25 cellular contexts compared by ENCODE assay signal in genomic region chr4:46258436-46258835, GRCh38.
DNase-seq lines count a peak whose midpoint lies in the region; ATAC-seq and TF ChIP-seq lines count a peak whose summit lies in the region.
"Had no signal": no experiment of that assay in that cellular context is flagged by ENCODE, and none has a peak within 500 bp of the region (broad histone marks: within the 10 kb centered on the region; RNA-seq: fewer than 3 reads in every experiment).

No MANE protein-coding gene starts in this region.

- no peaks in the 10 kb centered on the region for H3K36me3 ChIP-seq in gastrocnemius medialis

- no peak for TF ChIP-seq POLR2A in gastrocnemius medialis (IDR thresholded peaks at IDR 0.05)

- no peak for ATAC-seq in gastrocnemius medialis
- ATAC-seq in GM19467 (IDR thresholded peaks at IDR 0.05; ENCODE audit: unreplicated experiment): no peak
- no peak for ATAC-seq in HG02588 (IDR thresholded peaks at IDR 0.05; ENCODE audit: unreplicated experiment)
- ATAC-seq: A549; CD8-positive, alpha-beta T cell; T-cell had no signal

- DNase-seq in G401 (ENCODE audit: low spot score) (peak; percentile 4), NCI-H446 (lab: John Stamatoyannopoulos, UW) (peak; percentile 31 to 78), gastrocnemius medialis (no peak)
- DNase-seq: Caco-2; CD8-positive, alpha-beta T cell; DMS79 treated with DMSO at 0.1 percent for 48 hours; H7; HFFc6; KBM-7; MV-4-11; NCI-H1694; NCI-H2029 treated with DMSO at 0.1 percent for 48 hours; NCI-H226; NCI-H526; NCI-H82; Right ventricle myocardium superior; RPMI8226; T-cell had no signal

- TF ChIP-seq CTCF in nephron (IDR thresholded peaks at IDR 0.05; ENCODE audit: unreplicated experiment in 3 of 3) (no peak), gastrocnemius medialis (IDR thresholded peaks at IDR 0.05 in 4 of 5, conservative IDR thresholded peaks at IDR 0.05 in 1 of 5) (no peak)

- H3K4me1 Mint-ChIP-seq in nephron: peaks cover 13% of the 10 kb centered on the region
- H3K4me1 Mint-ChIP-seq: B cell, T-cell had no signal

- peak overlapping the region in 2 of 3 experiments; percentile 28 to 45 for H3K27ac Mint-ChIP-seq in nephron
- H3K27ac Mint-ChIP-seq: B cell; CD8-positive, alpha-beta T cell; HFFc6; T-cell had no signal

- H3K4me3 ChIP-seq in gastrocnemius medialis: no peak overlapping the region
- H3K4me3 ChIP-seq: A549 had no signal

- intact Hi-C loops in gastrocnemius medialis (cut with DNase I; ENCODE audit: low total_unique reads): no loop called here

- H3K9me3 ChIP-seq in gastrocnemius medialis: no peaks in the 10 kb centered on the region
- H3K9me3 ChIP-seq: A549, Caco-2 had no signal

- H3K27ac ChIP-seq in cingulate gyrus (ENCODE audit: low read depth, low read length) (peak overlapping the region; percentile 75), gastrocnemius medialis (no peak overlapping the region)
- H3K27ac ChIP-seq: A549, C4-2B had no signal

- no peaks in the 10 kb centered on the region for H3K9me3 Mint-ChIP-seq in nephron
- H3K9me3 Mint-ChIP-seq: CD8-positive, alpha-beta T cell had no signal

- H3K4me3 Mint-ChIP-seq in nephron: no peak overlapping the region
- H3K4me3 Mint-ChIP-seq: B cell; CD8-positive, alpha-beta T cell; HFFc6; T-cell had no signal

- H3K27me3 Mint-ChIP-seq in nephron (ENCODE audit: low read depth): no peaks in the 10 kb centered on the region
- H3K27me3 Mint-ChIP-seq: B cell, T-cell had no signal

- no peaks in the 10 kb centered on the region for H3K36me3 Mint-ChIP-seq in nephron (ENCODE audit: low read depth)
- H3K36me3 Mint-ChIP-seq: CD8-positive, alpha-beta T cell; T-cell had no signal

- H3K4me1 ChIP-seq in gastrocnemius medialis: no peaks in the 10 kb centered on the region
- H3K4me1 ChIP-seq: A549, Caco-2 had no signal

- no peaks in the 10 kb centered on the region for H3K27me3 ChIP-seq in gastrocnemius medialis

- in situ Hi-C loops in G401 (cut with HindIII; ENCODE audit: low sequenced_read_pairs): no loop called here
- in situ Hi-C loops in gastrocnemius medialis (cut with MboI; ENCODE audit: low sequenced_read_pairs in 4 of 4): no loop called here

Comparison
In these comparisons a context has a peak if more than half of its experiments do, and no peak if none do; other contexts are left out.
1. DNase-seq: peak in G401 (single experiment) and NCI-H446 (2 of 2); none in gastrocnemius medialis (0 of 2).